17 cellular contexts compared by ENCODE assay signal in the genomic region with DNA sequence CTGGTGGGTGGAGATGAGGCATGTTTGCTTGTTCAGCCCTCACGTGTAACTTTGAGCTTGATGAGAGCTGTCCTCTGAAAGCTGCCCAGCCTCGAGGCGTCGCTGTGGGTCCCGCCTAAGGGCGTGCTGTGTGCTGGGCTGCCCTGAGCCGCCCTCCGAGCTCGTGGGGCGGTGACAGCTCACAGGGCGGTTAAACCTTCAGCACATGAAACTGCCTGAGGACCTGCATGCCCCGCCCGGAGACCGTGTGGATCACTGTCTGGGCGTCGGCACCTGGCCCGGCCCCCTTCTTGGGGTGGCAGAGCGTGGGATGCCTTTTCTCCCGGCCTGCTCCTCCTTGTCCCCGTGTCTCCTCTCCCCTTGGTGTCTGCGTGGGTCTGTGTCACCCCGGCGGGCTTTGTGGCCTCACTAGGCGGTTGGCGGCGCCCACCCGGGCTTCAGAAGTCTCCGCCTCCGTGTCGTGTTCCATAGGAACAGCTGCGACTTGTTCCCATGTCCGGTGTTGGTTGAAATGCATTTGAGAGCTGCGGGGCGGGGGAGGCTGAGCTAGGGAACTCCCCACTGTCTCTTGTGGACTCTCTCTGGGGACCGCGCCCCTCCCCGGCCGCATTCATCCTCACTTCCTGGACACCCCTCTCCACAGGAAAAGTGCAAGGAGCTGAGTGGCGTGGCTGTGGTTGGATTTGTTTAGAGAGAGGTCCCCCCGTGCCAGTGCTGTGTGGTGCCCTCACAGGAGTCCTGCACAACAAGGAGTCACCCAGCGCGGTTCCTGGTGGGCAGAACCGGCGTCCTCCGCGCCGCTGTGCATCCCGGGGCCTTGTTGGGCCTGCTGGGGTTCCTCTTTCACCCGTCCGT. TPM values are rescaled to one million over a fixed set of nuclear protein-coding genes. Genes with fewer than 3 reads are reported as not detected.
DNase-seq lines count a peak whose midpoint lies in the region; ATAC-seq and TF ChIP-seq lines count a peak whose summit lies in the region.
"Had no signal": no experiment of that assay in that cellular context is flagged by ENCODE, and none has a peak within 500 bp of the region (broad histone marks: within the 10 kb centered on the region; RNA-seq: fewer than 3 reads in every experiment).

No MANE protein-coding gene starts in this region.

- no CpG with 5 or more reads among the region's 50 CpGs for WGBS in trophoblast cell (ENCODE audit: extremely low coverage, insufficient coverage, insufficient read length)

- peaks cover 0 to 2% of the 10 kb centered on the region in 2 experiments for H3K4me1 ChIP-seq in trophoblast cell (ENCODE audit: control insufficient read depth in 1 of 2, insufficient read depth in 2 of 2, low read length in 2 of 2)
- H3K4me1 ChIP-seq: parathyroid adenoma had no signal

- no peak overlapping the region for H4K8ac ChIP-seq in trophoblast cell (ENCODE audit: low read depth, low read length)

- H3K4ac ChIP-seq in trophoblast cell (ENCODE audit: low read depth, low read length) = peak overlapping the region; percentile 6

- no peak overlapping the region for H3K14ac ChIP-seq in trophoblast cell (ENCODE audit: low read length)

- H4K12ac ChIP-seq in trophoblast cell (ENCODE audit: low read depth, low read length) = no peak overlapping the region

- no peak overlapping the region for H2BK12ac ChIP-seq in trophoblast cell (ENCODE audit: low read length)

- H2AK5ac ChIP-seq in trophoblast cell (ENCODE audit: low read length) = no peak overlapping the region

- no peak overlapping the region for H3K4me3 ChIP-seq in trophoblast cell (ENCODE audit: low read depth, low read length)
- no peak overlapping the region for H3K4me3 ChIP-seq in brain microvascular endothelial cell (ENCODE audit: low read depth, low read length)
- H3K4me3 ChIP-seq: K562, Peyer's patch, smooth muscle cell had no signal

- in situ Hi-C loops in brain microvascular endothelial cell (cut with HindIII; ENCODE audit: low pct_ligation_motif_present, low sequenced_read_pairs) = no loop called here

- H3K79me1 ChIP-seq in trophoblast cell (ENCODE audit: low read length) = no peaks in the 10 kb centered on the region

- no peak overlapping the region for H2AFZ ChIP-seq in trophoblast cell (ENCODE audit: insufficient read depth, low read length, poor library complexity)
- H2AFZ ChIP-seq: parathyroid adenoma had no signal

- no peak overlapping the region for H3K4me2 ChIP-seq in trophoblast cell (ENCODE audit: low read length)
- H3K4me2 ChIP-seq: smooth muscle cell had no signal

- TF ChIP-seq CTCF in brain microvascular endothelial cell (IDR thresholded peaks at IDR 0.05; ENCODE audit: low read depth, low read length, missing control alignments) = no peak

- H4K91ac ChIP-seq in trophoblast cell (ENCODE audit: low read depth, low read length) = no peak overlapping the region

- H3K23ac ChIP-seq in trophoblast cell (ENCODE audit: low read length) = no peak overlapping the region

- H3K27ac ChIP-seq in trophoblast cell (ENCODE audit: low read depth, low read length) = no peak overlapping the region
- no peak overlapping the region for H3K27ac ChIP-seq in brain microvascular endothelial cell
- H3K27ac ChIP-seq: heart left ventricle, parathyroid adenoma, Peyer's patch, WERI-Rb-1 had no signal

- peak; percentile 50 for ATAC-seq in GM21423 (IDR thresholded peaks at IDR 0.05; ENCODE audit: unreplicated experiment)
- ATAC-seq in GM18498 (IDR thresholded peaks at IDR 0.05; ENCODE audit: unreplicated experiment) = no peak
- no peak for ATAC-seq in HG03175 (IDR thresholded peaks at IDR 0.05; ENCODE audit: unreplicated experiment)
- ATAC-seq: HCT116, K562 had no signal

- H3K18ac ChIP-seq in trophoblast cell (ENCODE audit: low read length) = no peak overlapping the region

- H3K36me3 ChIP-seq in trophoblast cell (ENCODE audit: control insufficient read depth in 1 of 2, insufficient read depth in 2 of 2, low read length in 2 of 2) (peaks cover 89 to 92% of the 10 kb centered on the region in 2 experiments), brain microvascular endothelial cell (replicated peaks) (peaks cover 79% of the 10 kb centered on the region)

- no peak overlapping the region for H3K9ac ChIP-seq in trophoblast cell (ENCODE audit: low read length)
- H3K9ac ChIP-seq: parathyroid adenoma had no signal

- peaks cover 4% of the 10 kb centered on the region for H3K79me2 ChIP-seq in trophoblast cell (ENCODE audit: control insufficient read depth, insufficient read depth, low read length, poor library complexity)

- H2BK120ac ChIP-seq in trophoblast cell (ENCODE audit: insufficient read depth, low read length, poor library complexity) = no peak overlapping the region

- H3K9me3 ChIP-seq in trophoblast cell (ENCODE audit: insufficient read depth, low read depth, low read length) = peaks cover 7% of the 10 kb centered on the region
- H3K9me3 ChIP-seq: Peyer's patch had no signal

- no peak overlapping the region for H2BK5ac ChIP-seq in trophoblast cell (ENCODE audit: low read depth, low read length, poor library complexity)

- H3K27me3 ChIP-seq in trophoblast cell (ENCODE audit: insufficient read depth, low read length) (no peaks in the 10 kb centered on the region), brain microvascular endothelial cell (replicated peaks) (no peaks in the 10 kb centered on the region)
- H3K27me3 ChIP-seq: heart left ventricle, Peyer's patch had no signal

- DNase-seq in ELF-1 (ENCODE audit: low read depth, low spot score) (peak; percentile 13), epidermal melanocyte (ENCODE audit: insufficient read length, low spot score) (peak; percentile 14), trophoblast cell (no peak), DMS79 (lab: John Stamatoyannopoulos, UW) (no peak), brain microvascular endothelial cell (no peak)
- DNase-seq: activated naive CD4-positive, alpha-beta T cell; heart left ventricle; NCI-H1092 treated with DMSO at 0.1 percent for 48 hours; Peyer's patch; WERI-Rb-1 had no signal

RNA-seq across cellular contexts. Expression of gene AKAP17A, which starts 6.8 kb away (rescaled TPM):
- polyA plus RNA-seq in trophoblast cell (2013) = 62.7 and 64.0 TPM in 2 replicates

RNA-seq across cellular contexts. Expression of gene ASMT, which starts 16.6 kb away (rescaled TPM):
- polyA plus RNA-seq in trophoblast cell (2013) = 0.15 and 0.18 TPM in 2 replicates

Comparison
In these comparisons a context has a peak if more than half of its experiments do, and no peak if none do; other contexts are left out.
1. DNase-seq: peak in ELF-1 (single experiment) and epidermal melanocyte (single experiment); none in trophoblast cell (0 of 2), DMS79 (single experiment) and brain microvascular endothelial cell (single experiment).